Comparison of ENCODE assay signal across 8 cellular contexts in genomic region chr5:163504091-163504931, GRCh38. TPM values are rescaled to one million over a fixed set of nuclear protein-coding genes. Genes with fewer than 3 reads are reported as not detected.
DNase-seq lines count a peak whose midpoint lies in the region; ATAC-seq and TF ChIP-seq lines count a peak whose summit lies in the region.

No MANE protein-coding gene starts in this region.

- H3K27me3 ChIP-seq in OCI-LY1 (ENCODE audit: insufficient read depth, low read length) (no peaks in the 10 kb centered on the region), neutrophil (no peaks in the 10 kb centered on the region)

- DNase-seq in NCI-H446 (lab: John Stamatoyannopoulos, UW) (peak; percentile 8 to 11), NCI-H446 treated with DMSO at 0.1 percent for 48 hours (lab: John Stamatoyannopoulos, UW) (no peak), germinal center (ENCODE audit: low spot score) (peak; percentile 18), ureter (ENCODE audit: low spot score) (peak; percentile 68)
- DNase-seq in activated naive CD4-positive, alpha-beta T cell treated with anti-CD3 and anti-CD28 coated beads for 36 hours: peak; percentile 50

- peak overlapping the region; percentile 85 for H3K4me3 Mint-ChIP-seq in activated naive CD4-positive, alpha-beta T cell treated with anti-CD3 and anti-CD28 coated beads for 36 hours

- no peaks in the 10 kb centered on the region for H4K20me1 ChIP-seq in OCI-LY1 (ENCODE audit: insufficient read depth, low read length)

- intact Hi-C loops in activated naive CD4-positive, alpha-beta T cell treated with anti-CD3 and anti-CD28 coated beads for 36 hours (cut with micrococcal nuclease): no loop called here

- CTCF ChIA-PET in activated naive CD4-positive, alpha-beta T cell treated with anti-CD3 and anti-CD28 coated beads for 36 hours (lab: Charles Lee): interaction anchor here (0.9 to 2.0 kb wide), 6 partner anchors 13 to 66 kb away, joined by 3 to 6 read pairs (median 4); partner anchors contain the start of genes HMMR and NUDCD2

- no peaks in the 10 kb centered on the region for H3K9me3 Mint-ChIP-seq in activated naive CD4-positive, alpha-beta T cell treated with anti-CD3 and anti-CD28 coated beads for 36 hours

- no peak for ATAC-seq in GM21528 (IDR thresholded peaks at IDR 0.05; ENCODE audit: low FRiP score, unreplicated experiment)

- H3K4me2 ChIP-seq in OCI-LY1 (ENCODE audit: low read length): peak overlapping the region; percentile 85

- no peaks in the 10 kb centered on the region for H3K9me3 ChIP-seq in OCI-LY1 (ENCODE audit: low read length)
- H3K9me3 ChIP-seq in neutrophil: no peaks in the 10 kb centered on the region

- peak overlapping the region; percentile 74 for H3K9ac ChIP-seq in OCI-LY1 (ENCODE audit: low read length)

- H3K4me1 ChIP-seq in OCI-LY1 (ENCODE audit: insufficient read depth, low read length, severe bottlenecking) (peaks cover 56% of the 10 kb centered on the region), neutrophil (ENCODE audit: control insufficient read depth in 1 of 2, insufficient read depth in 1 of 2, low read depth in 1 of 2, low read length in 1 of 2) (peaks cover 56 to 58% of the 10 kb centered on the region in 2 experiments)

- H3K36me3 ChIP-seq in OCI-LY1 (ENCODE audit: insufficient read depth, low read length) (no peaks in the 10 kb centered on the region), neutrophil (no peaks in the 10 kb centered on the region)

- H2AFZ ChIP-seq in OCI-LY1 (ENCODE audit: low read length): peak overlapping the region; percentile 89; the same call in 1 of the 2 replicates

- peak overlapping the region; percentile 83 for H3K4me3 ChIP-seq in OCI-LY1 (ENCODE audit: low read depth, low read length, poor library complexity, severe bottlenecking)
- peak overlapping the region; percentile 86 to 89 for H3K4me3 ChIP-seq in neutrophil (ENCODE audit: low read depth in 1 of 2, low read length in 1 of 2)

- H3K4me1 Mint-ChIP-seq in activated naive CD4-positive, alpha-beta T cell treated with anti-CD3 and anti-CD28 coated beads for 36 hours (ENCODE audit: low read depth): peaks cover 22% of the 10 kb centered on the region

- no peak for TF ChIP-seq CTCF in OCI-LY1 (IDR thresholded peaks at IDR 0.05; ENCODE audit: low read length)
- no peak for TF ChIP-seq CTCF in neutrophil (IDR thresholded peaks at IDR 0.05)

- H3K27me3 Mint-ChIP-seq in activated naive CD4-positive, alpha-beta T cell treated with anti-CD3 and anti-CD28 coated beads for 36 hours (ENCODE audit: low read depth): no peaks in the 10 kb centered on the region

- H3K79me2 ChIP-seq in OCI-LY1 (ENCODE audit: insufficient read depth, low read length): peaks cover 35% of the 10 kb centered on the region

- H3K36me3 Mint-ChIP-seq in activated naive CD4-positive, alpha-beta T cell treated with anti-CD3 and anti-CD28 coated beads for 36 hours (ENCODE audit: low read depth): peaks cover 10% of the 10 kb centered on the region

- peak overlapping the region; percentile 79 for H3K27ac ChIP-seq in OCI-LY1 (ENCODE audit: low read depth, low read length, poor library complexity, severe bottlenecking)
- H3K27ac ChIP-seq in neutrophil: peak overlapping the region; percentile 97

- no peaks in the 10 kb centered on the region for H3F3A ChIP-seq in OCI-LY1 (ENCODE audit: insufficient read depth, low read length)

- peak overlapping the region; percentile 98 for H3K27ac Mint-ChIP-seq in activated naive CD4-positive, alpha-beta T cell treated with anti-CD3 and anti-CD28 coated beads for 36 hours

- no peaks in the 10 kb centered on the region for H3K9me2 ChIP-seq in OCI-LY1 (ENCODE audit: low read depth, low read length)

RNA-seq across cellular contexts. Expression of gene MAT2B, which starts 1.1 kb away (rescaled TPM):
- total RNA-seq in activated naive CD4-positive, alpha-beta T cell treated with anti-CD3 and anti-CD28 coated beads for 36 hours: 10 to 100 TPM; 87.6 to 88.7 TPM
- total RNA-seq in ureter: 53.5 TPM

RNA-seq across cellular contexts. Expression of gene HMMR, which starts 43.9 kb away (rescaled TPM):
- 10 to 100 TPM; 91.8 to 99.8 TPM for total RNA-seq in activated naive CD4-positive, alpha-beta T cell treated with anti-CD3 and anti-CD28 coated beads for 36 hours
- 0.31 TPM for total RNA-seq in ureter

RNA-seq across cellular contexts. Expression of gene NUDCD2, which starts 44.4 kb away (rescaled TPM):
- 10 to 100 TPM; 51.5 to 55.5 TPM for total RNA-seq in activated naive CD4-positive, alpha-beta T cell treated with anti-CD3 and anti-CD28 coated beads for 36 hours
- total RNA-seq in ureter: 28.1 TPM

Comparison
In these comparisons a context has a peak if more than half of its experiments do, and no peak if none do; other contexts are left out.
1. RNA of gene HMMR, which starts 43.9 kb away (total RNA-seq): 91.8 to 99.8 TPM in activated naive CD4-positive, alpha-beta T cell treated with anti-CD3 and anti-CD28 coated beads for 36 hours; 0.31 TPM in ureter (single experiment); every median in the first group is over 10 times any median in the second.